9 cellular contexts compared by ENCODE assay signal in the genomic region with DNA sequence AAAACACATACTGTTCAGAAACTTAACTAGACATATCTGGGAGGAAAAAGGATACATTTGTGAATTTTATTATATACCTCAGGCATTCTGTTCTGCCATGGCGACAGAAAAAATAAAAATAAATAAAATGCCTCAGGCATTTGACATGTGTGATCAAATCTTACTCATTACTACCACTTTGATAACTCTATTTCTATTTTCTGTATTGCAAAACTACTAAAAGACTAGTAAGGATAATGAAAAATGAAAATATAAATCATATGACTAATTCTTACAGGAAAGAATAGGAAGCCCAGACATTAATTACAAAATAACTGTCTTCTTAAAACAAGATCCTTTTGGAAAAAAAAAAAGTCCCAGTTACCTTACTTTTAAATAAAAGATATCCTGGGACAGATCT. TPM values are rescaled to one million over a fixed set of nuclear protein-coding genes. Genes with fewer than 3 reads are reported as not detected.
DNase-seq lines count a peak whose midpoint lies in the region; ATAC-seq, FAIRE-seq and TF ChIP-seq lines count a peak whose summit lies in the region.
"Had no signal": no experiment of that assay in that cellular context is flagged by ENCODE, and none has a peak within 500 bp of the region (broad histone marks: within the 10 kb centered on the region; RNA-seq: fewer than 3 reads in every experiment).

No MANE protein-coding gene starts in this region.

- no peak overlapping the region for H3K27ac ChIP-seq in IMR-90 (ENCODE audit: insufficient read depth, low read length)
- H3K27ac ChIP-seq in pancreas, result no peak overlapping the region

- no peak overlapping the region; the same call in 1 of the 2 replicates for H3K23ac ChIP-seq in IMR-90 (ENCODE audit: low read depth, low read length)

- peaks cover 44% of the 10 kb centered on the region for H3K36me3 Mint-ChIP-seq in activated CD4-positive, alpha-beta memory T cell treated with anti-CD3 and anti-CD28 coated beads for 36 hours
- H3K36me3 Mint-ChIP-seq in stimulated activated naive B cell treated with anti-CD40 and anti-IgM and Interleukin-4, amounts not matched to agents 10 μg/mL and 1 μg/mL and 100 μg/mL, for 72 hours, result peaks cover 26 to 49% of the 10 kb centered on the region in 2 donors

- H3K9me3 Mint-ChIP-seq in activated CD4-positive, alpha-beta memory T cell treated with anti-CD3 and anti-CD28 coated beads for 36 hours, result no peaks in the 10 kb centered on the region
- peaks cover 0 to 3% of the 10 kb centered on the region in 2 donors for H3K9me3 Mint-ChIP-seq in stimulated activated naive B cell treated with anti-CD40 and anti-IgM and Interleukin-4, amounts not matched to agents 10 μg/mL and 1 μg/mL and 100 μg/mL, for 72 hours

- H2BK20ac ChIP-seq in IMR-90 (ENCODE audit: low read depth, low read length), result no peak overlapping the region

- no peak overlapping the region for H4K8ac ChIP-seq in IMR-90 (ENCODE audit: low read depth in 2 of 2, low read length in 2 of 2)

- H2BK15ac ChIP-seq in IMR-90 (ENCODE audit: low read depth, low read length), result no peak overlapping the region

- H3K9me3 ChIP-seq in IMR-90 (ENCODE audit: control insufficient read depth, insufficient read depth, low read length), result no peaks in the 10 kb centered on the region
- no peaks in the 10 kb centered on the region for H3K9me3 ChIP-seq in pancreas

- H3K4me1 Mint-ChIP-seq in activated CD4-positive, alpha-beta memory T cell treated with anti-CD3 and anti-CD28 coated beads for 36 hours (ENCODE audit: low read depth), result peaks cover 62% of the 10 kb centered on the region
- H3K4me1 Mint-ChIP-seq in stimulated activated naive B cell treated with anti-CD40 and anti-IgM and Interleukin-4, amounts not matched to agents 10 μg/mL and 1 μg/mL and 100 μg/mL, for 72 hours, result peaks cover 30 to 59% of the 10 kb centered on the region in 2 donors

- BruUV-seq in IMR-90 (replicated peaks; lab: Mats Ljungman, UMichigan), result no TSS peak

- no peak for TF ChIP-seq RAD21 in IMR-90 (IDR thresholded peaks at IDR 0.05; ENCODE audit: low read length)

- no peak for TF ChIP-seq POLR2A in IMR-90 (IDR thresholded peaks at IDR 0.05; ENCODE audit: low read depth, low read length)

- H3K36me3 ChIP-seq in IMR-90 (ENCODE audit: control insufficient read depth, insufficient read depth, low read length) (no peaks in the 10 kb centered on the region), pancreas (no peaks in the 10 kb centered on the region)

- intact Hi-C loops in IMR-90 (cut with micrococcal nuclease) (loop anchor here (1.0 to 10.0 kb wide), 2 partner anchors 134 to 209 kb away; a partner anchor contains a TSS), pancreas (cut with DNase I) (no loop called here)
- intact Hi-C loops in activated CD4-positive, alpha-beta memory T cell treated with anti-CD3 and anti-CD28 coated beads for 36 hours (cut with micrococcal nuclease), result no loop called here

- no peaks in the 10 kb centered on the region for H3K27me3 Mint-ChIP-seq in activated CD4-positive, alpha-beta memory T cell treated with anti-CD3 and anti-CD28 coated beads for 36 hours
- no peaks in the 10 kb centered on the region for H3K27me3 Mint-ChIP-seq in stimulated activated naive B cell treated with anti-CD40 and anti-IgM and Interleukin-4, amounts not matched to agents 10 μg/mL and 1 μg/mL and 100 μg/mL, for 72 hours

- dilution Hi-C loops in IMR-90 (cut with HindIII; ENCODE audit: low sequenced_read_pairs, unreplicated experiment), result no loop called here

- peaks cover 0 to 9% of the 10 kb centered on the region in 2 experiments; a peak in 1 of 4 replicates for H3K79me1 ChIP-seq in IMR-90 (ENCODE audit: low read depth in 1 of 2, low read length in 2 of 2)

- H3K4ac ChIP-seq in IMR-90 (ENCODE audit: low read depth, low read length), result no peak overlapping the region

- H3K18ac ChIP-seq in IMR-90 (ENCODE audit: low read depth, low read length), result no peak overlapping the region

- no peak for DNase-seq in IMR-90
- no peak for DNase-seq in activated CD4-positive, alpha-beta memory T cell treated with anti-CD3 and anti-CD28 coated beads for 36 hours
- DNase-seq in fibroblast of mammary gland (ENCODE audit: low read depth), result peak; percentile 51
- DNase-seq in stimulated activated naive B cell treated with anti-CD40 and anti-IgM and Interleukin-4, amounts not matched to agents 10 μg/mL and 1 μg/mL and 100 μg/mL, for 72 hours, result no peak
- no peak for DNase-seq in NCI-H2029 treated with DMSO at 0.1 percent for 48 hours (lab: John Stamatoyannopoulos, UW)
- DNase-seq in pancreas, result no peak
- DNase-seq: NCI-H1092 had no signal

- H3K27ac Mint-ChIP-seq in activated CD4-positive, alpha-beta memory T cell treated with anti-CD3 and anti-CD28 coated beads for 36 hours, result peak overlapping the region; percentile 88
- peak overlapping the region; percentile 9 for H3K27ac Mint-ChIP-seq in stimulated activated naive B cell treated with anti-CD40 and anti-IgM and Interleukin-4, amounts not matched to agents 10 μg/mL and 1 μg/mL and 100 μg/mL, for 72 hours

- H3K56ac ChIP-seq in IMR-90 (ENCODE audit: extremely low read depth, insufficient read depth, low read length), result no peak overlapping the region

- no peak overlapping the region for H4K91ac ChIP-seq in IMR-90 (ENCODE audit: insufficient read depth, low read depth, low read length)

- H2AK9ac ChIP-seq in IMR-90 (replicated peaks; ENCODE audit: low read depth, low read length, poor library complexity), result no peak overlapping the region

- H3K14ac ChIP-seq in IMR-90 (replicated peaks; ENCODE audit: low read depth, low read length), result no peak overlapping the region

- no peak overlapping the region for H4K5ac ChIP-seq in IMR-90 (ENCODE audit: low read depth, low read length)

- TF ChIP-seq CTCF in IMR-90 (conservative IDR thresholded peaks at IDR 0.05; ENCODE audit: low read depth, low read length) (no peak), fibroblast of mammary gland (conservative IDR thresholded peaks at IDR 0.05; ENCODE audit: control insufficient read depth, insufficient read depth, low read depth, low read length) (no peak), pancreas (IDR thresholded peaks at IDR 0.05) (no peak)

- no peak overlapping the region for H3K9ac ChIP-seq in IMR-90 (ENCODE audit: low read depth, low read length)

- H3K4me1 ChIP-seq in IMR-90 (ENCODE audit: control insufficient read depth, insufficient read depth, low read length) (peaks cover 9% of the 10 kb centered on the region), pancreas (peaks cover 19 to 51% (median 49%) of the 10 kb centered on the region in 3 donors)

- H2BK5ac ChIP-seq in IMR-90 (ENCODE audit: low read depth, low read length, poor library complexity, severe bottlenecking), result peak overlapping the region; percentile 4

- CTCF ChIA-PET in IMR-90 (lab: Yijun Ruan, JAX), result no interaction called here
- CTCF ChIA-PET in activated CD4-positive, alpha-beta memory T cell treated with anti-CD3 and anti-CD28 coated beads for 36 hours (lab: Charles Lee), result no interaction called here

- H3K4me2 ChIP-seq in IMR-90 (ENCODE audit: low read depth, low read length), result peak overlapping the region; percentile 74

- H3K4me3 Mint-ChIP-seq in activated CD4-positive, alpha-beta memory T cell treated with anti-CD3 and anti-CD28 coated beads for 36 hours, result peak overlapping the region; percentile 60
- peak overlapping the region in 1 of 2 donors; percentile 52 for H3K4me3 Mint-ChIP-seq in stimulated activated naive B cell treated with anti-CD40 and anti-IgM and Interleukin-4, amounts not matched to agents 10 μg/mL and 1 μg/mL and 100 μg/mL, for 72 hours

- no peak overlapping the region for H2AK5ac ChIP-seq in IMR-90 (ENCODE audit: low read depth, low read length)

- H3K4me3 ChIP-seq in IMR-90 (ENCODE audit: insufficient read depth, low read depth, low read length) (no peak overlapping the region), fibroblast of mammary gland (ENCODE audit: control insufficient read depth, low read depth, low read length) (no peak overlapping the region), pancreas (no peak overlapping the region)

- in situ Hi-C loops in IMR-90 (cut with MboI; ENCODE audit: low sequenced_read_pairs), result no loop called here

- peaks cover 99% of the 10 kb centered on the region for H4K20me1 ChIP-seq in IMR-90 (ENCODE audit: insufficient read depth, low read length)

- H3K9me1 ChIP-seq in IMR-90 (ENCODE audit: insufficient read depth, low read length), result peaks cover 6% of the 10 kb centered on the region

- H3K27me3 ChIP-seq in IMR-90 (ENCODE audit: control insufficient read depth, insufficient read depth, low read length), result no peaks in the 10 kb centered on the region
- no peaks in the 10 kb centered on the region for H3K27me3 ChIP-seq in pancreas

- H2BK120ac ChIP-seq in IMR-90 (ENCODE audit: low read depth, low read length), result no peak overlapping the region

- ATAC-seq in IMR-90 (ENCODE audit: low read depth) (no peak), pancreas (no peak), HG02981 (IDR thresholded peaks at IDR 0.05; ENCODE audit: unreplicated experiment) (no peak)
- ATAC-seq in stimulated activated naive B cell treated with anti-CD40 and anti-IgM and Interleukin-4, amounts not matched to agents 10 μg/mL and 1 μg/mL and 100 μg/mL, for 72 hours (replicated peaks), result no peak

- H2AFZ ChIP-seq in IMR-90 (replicated peaks; ENCODE audit: low read length, poor library complexity), result no peak overlapping the region

- no CpG with 5 or more reads among the region's 1 CpG for WGBS in IMR-90 (ENCODE audit: extremely low coverage in 2 of 2, insufficient read length in 1 of 2), 2 experiments
- WGBS in pancreas, 2 donors, result 35 to 62% methylated on average over 1 of the region's 1 CpG

- POLR2A ChIA-PET in IMR-90 (lab: Charles Lee; ENCODE audit: unreplicated experiment), result no interaction called here
- POLR2A ChIA-PET in activated CD4-positive, alpha-beta memory T cell treated with anti-CD3 and anti-CD28 coated beads for 36 hours (lab: Charles Lee), result no interaction called here

- FAIRE-seq in pancreas (lab: Jason Lieb, UNC), result no peak
- FAIRE-seq: colon had no signal

TF ChIP-seq in IMR-90, 13 proteins besides CTCF, POLR2A, EP300 and RAD21:
- TF ChIP-seq BHLHE40 (IDR thresholded peaks at IDR 0.05; ENCODE audit: low read depth, low read length) (no peak), CEBPB (IDR thresholded peaks at IDR 0.05; ENCODE audit: low read depth, low read length) (peak; percentile 80), SMC3 (IDR thresholded peaks at IDR 0.05; ENCODE audit: low read depth, low read length) (no peak), FOS (IDR thresholded peaks at IDR 0.05; ENCODE audit: low read depth, low read length) (no peak), MAFK (IDR thresholded peaks at IDR 0.05; ENCODE audit: low read depth, low read length) (no peak), RFX5 (IDR thresholded peaks at IDR 0.05; ENCODE audit: low read depth, low read length) (no peak), MAZ (IDR thresholded peaks at IDR 0.05; ENCODE audit: borderline replicate concordance, low read depth, low read length) (no peak)
TF ChIP-seq in IMR-90: peak in this region for 1.

RNA-seq across cellular contexts. Expression of a gene that starts 5.3 kb away (rescaled TPM):
- total RNA-seq in IMR-90 (2012; rRNA removed) (441 and 453 TPM in 2 replicates), pancreas (10 to 100 TPM; 34.5 to 90.9 (median 58.1) TPM)
- polyA plus RNA-seq in IMR-90 (2012; rRNA removed) (214 and 235 TPM in 2 replicates), pancreas (10 to 100 TPM; 23.3 to 48.1 TPM)
- 75.0 and 88.4 TPM in 2 replicates for polyA plus RNA-seq in IMR-90 (2012; cell fraction: cytosol; rRNA removed)
- polyA plus RNA-seq in IMR-90 (2012; cell fraction: nucleus; rRNA removed; ENCODE audit: low replicate concordance), result 42.1 and 341 TPM in 2 replicates
- total RNA-seq in activated CD4-positive, alpha-beta memory T cell treated with anti-CD3 and anti-CD28 coated beads for 36 hours, result 10 to 100 TPM; 75.9 to 90.4 TPM
